ENCODE assay signal across 1 cellular context in the genomic region with DNA sequence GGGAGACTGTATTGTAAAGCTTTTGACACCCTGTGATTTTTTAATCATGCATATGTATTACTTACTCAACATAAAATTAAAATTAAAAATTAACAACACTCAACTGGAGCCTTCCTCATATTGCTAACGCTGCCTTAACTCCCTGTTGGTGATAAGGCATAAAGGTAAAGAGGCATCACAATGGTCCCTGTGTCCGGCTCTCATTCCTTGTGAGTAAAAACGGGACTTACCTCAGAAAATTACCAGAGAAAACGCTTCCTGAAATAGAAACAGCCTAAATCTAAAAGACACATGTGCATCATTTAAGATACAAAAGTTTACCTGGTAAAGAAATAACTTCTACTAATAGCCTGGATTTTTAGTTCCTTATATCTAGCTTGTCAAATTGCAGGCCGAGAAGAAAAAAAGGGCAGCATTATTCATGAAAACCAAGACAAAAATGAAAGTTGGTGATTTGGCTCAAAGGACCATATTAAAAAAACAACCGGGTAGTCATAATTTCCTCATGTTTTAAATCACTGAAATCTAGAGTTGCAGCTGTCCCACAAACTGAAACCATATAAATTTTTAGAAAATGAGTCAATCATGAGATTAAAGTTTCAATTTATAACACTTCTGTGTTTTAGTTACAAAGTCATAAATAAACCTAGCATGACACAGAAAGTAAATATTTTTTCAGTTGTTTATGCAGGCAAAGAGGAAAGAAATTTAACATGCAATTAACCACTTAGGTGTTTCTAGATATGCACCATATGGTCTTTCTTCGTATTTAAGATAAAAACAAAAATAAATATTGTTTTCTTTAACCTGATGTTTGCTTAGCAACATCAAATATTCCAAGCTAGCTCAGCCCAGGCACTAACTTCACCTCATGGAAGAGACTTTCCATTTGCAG.
TF ChIP-seq lines count a peak whose summit lies in the region.

No MANE protein-coding gene starts in this region.

TF ChIP-seq in GM12878, 131 proteins besides CTCF, POLR2A, EP300 and RAD21 (continued from another document):
- TF ChIP-seq SKIL (IDR thresholded peaks at IDR 0.05; ENCODE audit: low read depth, poor library complexity, severe bottlenecking) (peak; percentile 74), RAD51 (IDR thresholded peaks at IDR 0.05) (no peak), MEF2A (IDR thresholded peaks at IDR 0.05; ENCODE audit: insufficient read depth, low read depth, low read length) (peak; percentile 75), CEBPB (IDR thresholded peaks at IDR 0.05; ENCODE audit: borderline replicate concordance in 1 of 2, low read depth in 2 of 2, low read length in 2 of 2) (peak in 1 of 2 experiments; percentile 89; a peak in 1 of 4 replicates), PAX5 (IDR thresholded peaks at IDR 0.05; ENCODE audit: borderline replicate concordance, low read depth, low read length) (peak; percentile 45; the same call in 1 of the 2 replicates), GABPA (IDR thresholded peaks at IDR 0.05; ENCODE audit: low read depth) (peak; percentile 74), SP1 (IDR thresholded peaks at IDR 0.05; ENCODE audit: low read depth, low read length) (peak; percentile 20), CHD4 (IDR thresholded peaks at IDR 0.05) (no peak), YBX1 (IDR thresholded peaks at IDR 0.05) (no peak), MTA2 (IDR thresholded peaks at IDR 0.05; ENCODE audit: low read depth) (peak; percentile 81), CBX5 (IDR thresholded peaks at IDR 0.05; ENCODE audit: low read depth) (no peak), ATF7 (IDR thresholded peaks at IDR 0.05; ENCODE audit: low read depth) (peak; percentile 59; the same call in 1 of the 2 replicates), ASH2L (IDR thresholded peaks at IDR 0.05; ENCODE audit: borderline replicate concordance, low read depth) (0 out of 2 replicates have a peak, but pooled peaks have one; percentile 63), SUPT20H (IDR thresholded peaks at IDR 0.05; ENCODE audit: borderline replicate concordance, control insufficient read depth, low read depth, low read length) (no peak), IRF4 (IDR thresholded peaks at IDR 0.05; ENCODE audit: low read depth, low read length) (peak; percentile 61; the same call in 1 of the 2 replicates), RUNX3 (IDR thresholded peaks at IDR 0.05; ENCODE audit: low read length) (peak; percentile 91), FOXM1 (IDR thresholded peaks at IDR 0.05; ENCODE audit: low read depth, low read length) (peak; percentile 99), BCL11A (IDR thresholded peaks at IDR 0.05; ENCODE audit: low read depth, low read length) (peak; percentile 83; the same call in 1 of the 2 replicates), ETV6 (conservative IDR thresholded peaks at IDR 0.05 in 1 of 2, IDR thresholded peaks at IDR 0.05 in 1 of 2; ENCODE audit: borderline replicate concordance in 1 of 2, low read depth in 1 of 2) (peak in 1 of 2 experiments; percentile 18; a peak in 1 of 4 replicates), SRF (IDR thresholded peaks at IDR 0.05; ENCODE audit: low read depth in 2 of 2, low read length in 2 of 2) (0 out of 4 replicates have a peak, but pooled peaks of 1 of the 2 experiments have one; percentile 4), E2F4 (IDR thresholded peaks at IDR 0.05; ENCODE audit: low read depth, low read length) (no peak), TCF3 (IDR thresholded peaks at IDR 0.05; ENCODE audit: borderline replicate concordance, insufficient read depth, low read depth, low read length) (peak; percentile 82; the same call in 1 of the 2 replicates), POU2F2 (IDR thresholded peaks at IDR 0.05; ENCODE audit: borderline replicate concordance, low read depth, low read length) (0 out of 3 replicates have a peak, but pooled peaks have one; percentile 32), MEF2B (IDR thresholded peaks at IDR 0.05; ENCODE audit: partially characterized antibody, poor library complexity, severe bottlenecking) (peak; percentile 72), ZBED1 (IDR thresholded peaks at IDR 0.05; ENCODE audit: borderline replicate concordance) (peak; percentile 82), PKNOX1 (IDR thresholded peaks at IDR 0.05) (peak; percentile 75), PML (IDR thresholded peaks at IDR 0.05; ENCODE audit: low read length) (peak; percentile 85; the same call in 1 of the 2 replicates), IKZF2 (IDR thresholded peaks at IDR 0.05) (0 out of 4 replicates have a peak, but pooled peaks of 1 of the 2 experiments have one; percentile 21), ZNF24 (IDR thresholded peaks at IDR 0.05) (peak; percentile 58; the same call in 1 of the 2 replicates), ZNF622 (IDR thresholded peaks at IDR 0.05) (no peak), HDAC6 (IDR thresholded peaks at IDR 0.05; ENCODE audit: unreplicated experiment) (no peak), GATAD2B (conservative IDR thresholded peaks at IDR 0.05; ENCODE audit: low read depth) (no peak), CREM (IDR thresholded peaks at IDR 0.05; ENCODE audit: low read depth) (peak; percentile 90), TCF12 (IDR thresholded peaks at IDR 0.05; ENCODE audit: low read depth, low read length) (peak; percentile 81; the same call in 1 of the 2 replicates), TBL1XR1 (IDR thresholded peaks at IDR 0.05; ENCODE audit: low read depth, low read length) (peak; percentile 50; the same call in 1 of the 2 replicates), NFIC (IDR thresholded peaks at IDR 0.05; ENCODE audit: low read depth, low read length) (peak; percentile 100), ZNF207 (IDR thresholded peaks at IDR 0.05; ENCODE audit: borderline replicate concordance) (no peak), BHLHE40 (IDR thresholded peaks at IDR 0.05; ENCODE audit: borderline replicate concordance in 1 of 2, low read depth in 2 of 2, low read length in 1 of 2) (0 out of 4 replicates have a peak, but pooled peaks of 1 of the 2 experiments have one; percentile 39), BMI1 (IDR thresholded peaks at IDR 0.05; ENCODE audit: borderline replicate concordance) (0 out of 2 replicates have a peak, but pooled peaks have one; percentile 50), POLR2AphosphoS5 (IDR thresholded peaks at IDR 0.05; ENCODE audit: low read length) (no peak), IKZF1 (conservative IDR thresholded peaks at IDR 0.05) (0 out of 2 replicates have a peak, but pooled peaks have one; percentile 37), JUNB (IDR thresholded peaks at IDR 0.05) (peak; percentile 99)
- TF ChIP-seq, protein P1, sequence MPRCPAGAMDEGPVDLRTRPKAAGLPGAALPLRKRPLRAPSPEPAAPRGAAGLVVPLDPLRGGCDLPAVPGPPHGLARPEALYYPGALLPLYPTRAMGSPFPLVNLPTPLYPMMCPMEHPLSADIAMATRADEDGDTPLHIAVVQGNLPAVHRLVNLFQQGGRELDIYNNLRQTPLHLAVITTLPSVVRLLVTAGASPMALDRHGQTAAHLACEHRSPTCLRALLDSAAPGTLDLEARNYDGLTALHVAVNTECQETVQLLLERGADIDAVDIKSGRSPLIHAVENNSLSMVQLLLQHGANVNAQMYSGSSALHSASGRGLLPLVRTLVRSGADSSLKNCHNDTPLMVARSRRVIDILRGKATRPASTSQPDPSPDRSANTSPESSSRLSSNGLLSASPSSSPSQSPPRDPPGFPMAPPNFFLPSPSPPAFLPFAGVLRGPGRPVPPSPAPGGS (IDR thresholded peaks at IDR 0.05; ENCODE audit: borderline replicate concordance, insufficient read depth, low read depth, low read length, poor library complexity, severe bottlenecking): peak; percentile 29
- TF ChIP-seq, protein P2, sequence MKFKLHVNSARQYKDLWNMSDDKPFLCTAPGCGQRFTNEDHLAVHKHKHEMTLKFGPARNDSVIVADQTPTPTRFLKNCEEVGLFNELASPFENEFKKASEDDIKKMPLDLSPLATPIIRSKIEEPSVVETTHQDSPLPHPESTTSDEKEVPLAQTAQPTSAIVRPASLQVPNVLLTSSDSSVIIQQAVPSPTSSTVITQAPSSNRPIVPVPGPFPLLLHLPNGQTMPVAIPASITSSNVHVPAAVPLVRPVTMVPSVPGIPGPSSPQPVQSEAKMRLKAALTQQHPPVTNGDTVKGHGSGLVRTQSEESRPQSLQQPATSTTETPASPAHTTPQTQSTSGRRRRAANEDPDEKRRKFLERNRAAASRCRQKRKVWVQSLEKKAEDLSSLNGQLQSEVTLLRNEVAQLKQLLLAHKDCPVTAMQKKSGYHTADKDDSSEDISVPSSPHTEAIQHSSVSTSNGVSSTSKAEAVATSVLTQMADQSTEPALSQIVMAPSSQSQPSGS (IDR thresholded peaks at IDR 0.05; ENCODE audit: low read length): peak; percentile 95
- TF ChIP-seq, protein P3, sequence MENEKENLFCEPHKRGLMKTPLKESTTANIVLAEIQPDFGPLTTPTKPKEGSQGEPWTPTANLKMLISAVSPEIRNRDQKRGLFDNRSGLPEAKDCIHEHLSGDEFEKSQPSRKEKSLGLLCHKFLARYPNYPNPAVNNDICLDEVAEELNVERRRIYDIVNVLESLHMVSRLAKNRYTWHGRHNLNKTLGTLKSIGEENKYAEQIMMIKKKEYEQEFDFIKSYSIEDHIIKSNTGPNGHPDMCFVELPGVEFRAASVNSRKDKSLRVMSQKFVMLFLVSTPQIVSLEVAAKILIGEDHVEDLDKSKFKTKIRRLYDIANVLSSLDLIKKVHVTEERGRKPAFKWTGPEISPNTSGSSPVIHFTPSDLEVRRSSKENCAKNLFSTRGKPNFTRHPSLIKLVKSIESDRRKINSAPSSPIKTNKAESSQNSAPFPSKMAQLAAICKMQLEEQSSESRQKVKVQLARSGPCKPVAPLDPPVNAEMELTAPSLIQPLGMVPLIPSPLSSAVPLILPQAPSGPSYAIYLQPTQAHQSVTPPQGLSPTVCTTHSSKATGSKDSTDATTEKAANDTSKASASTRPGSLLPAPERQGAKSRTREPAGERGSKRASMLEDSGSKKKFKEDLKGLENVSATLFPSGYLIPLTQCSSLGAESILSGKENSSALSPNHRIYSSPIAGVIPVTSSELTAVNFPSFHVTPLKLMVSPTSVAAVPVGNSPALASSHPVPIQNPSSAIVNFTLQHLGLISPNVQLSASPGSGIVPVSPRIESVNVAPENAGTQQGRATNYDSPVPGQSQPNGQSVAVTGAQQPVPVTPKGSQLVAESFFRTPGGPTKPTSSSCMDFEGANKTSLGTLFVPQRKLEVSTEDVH (IDR thresholded peaks at IDR 0.05; ENCODE audit: low read depth, partially characterized antibody): no peak
TF ChIP-seq in GM12878: peak in this region for 36.
